Comparison of ENCODE assay signal across 12 cellular contexts in genomic region chr1:231127106-231127505, GRCh38. TPM values are rescaled to one million over a fixed set of nuclear protein-coding genes. Genes with fewer than 3 reads are reported as not detected.
"Had no signal": no experiment of that assay in that cellular context is flagged by ENCODE, and none has a peak within 500 bp of the region (broad histone marks: within the 10 kb centered on the region; RNA-seq: fewer than 3 reads in every experiment).

No MANE protein-coding gene starts in this region.

RNA-seq across cellular contexts. Expression of gene TRIM67, which starts 34.8 kb away (rescaled TPM):
- total RNA-seq: activated naive CD4-positive, alpha-beta T cell treated with anti-CD3 and anti-CD28 coated beads for 36 hours; activated naive CD8-positive, alpha-beta T cell treated with anti-CD3 and anti-CD28 coated beads for 36 hours; activated naive CD8-positive, alpha-beta T cell treated with anti-CD3 and anti-CD28 coated beads, Interleukin-2, amount 10 ng/mL, durations not matched to agents 7 days and 5 days; activated T-cell treated with anti-CD3 and anti-CD28 coated beads, Interleukin-2, amount 50 U/mL, for 4 hours; activated T-helper 1 cell treated with anti-CD3 and anti-CD28 coated beads, Interleukin-12 subunit alpha, Interleukin-12 subunit beta, Interleukin-2, Interleukin-4 antibody, amounts not matched to agents 30 ng/mL and 10 ng/mL and 1 ng/mL, durations not matched to agents 14 hours and 24 hours and 36 hours; activated T-helper 17 cell treated with anti-CD3 and anti-CD28 coated beads, Interleukin-2, amount 50 U/mL, for 72 hours; activated T-helper 2 cell treated with anti-CD3 and anti-CD28 coated beads, Interferon-gamma antibody, Interleukin-2, Interleukin-4, amounts not matched to agents 10 μg/mL and 5 μg/mL and 100 μg/mL, durations not matched to agents 14 hours and 24 hours and 36 hours; aorta; ascending aorta; breast epithelium; bronchial epithelial cell had no signal
- polyA plus RNA-seq: cardiac muscle cell had no signal
